Comparison of ENCODE assay signal across 1 cellular context in genomic region chr4:176882201-176882600, GRCh38.
TF ChIP-seq lines count a peak whose summit lies in the region.

No MANE protein-coding gene starts in this region.

TF ChIP-seq in HepG2, 621 proteins besides CTCF, POLR2A, EP300 and RAD21 (continued from another document):
- no peak for TF ChIP-seq ARID4A (CRISPR knock-in tag; IDR thresholded peaks at IDR 0.05; ENCODE audit: borderline replicate concordance)
- TF ChIP-seq PBX3 (CRISPR knock-in tag; IDR thresholded peaks at IDR 0.05; ENCODE audit: borderline replicate concordance): no peak
- TF ChIP-seq NAIF1 (CRISPR knock-in tag; IDR thresholded peaks at IDR 0.05; ENCODE audit: borderline replicate concordance): no peak
- TF ChIP-seq HDAC6 (IDR thresholded peaks at IDR 0.05; ENCODE audit: low read depth, low read length): no peak
- no peak for TF ChIP-seq KAT8 (CRISPR knock-in tag; IDR thresholded peaks at IDR 0.05)
- no peak for TF ChIP-seq PHF20 (CRISPR knock-in tag; IDR thresholded peaks at IDR 0.05)
- no peak for TF ChIP-seq HNF1B (CRISPR knock-in tag; IDR thresholded peaks at IDR 0.05)
- no peak for TF ChIP-seq SIN3A (IDR thresholded peaks at IDR 0.05; ENCODE audit: borderline replicate concordance, low read depth, low read length)
- no peak for TF ChIP-seq ATAD3A (CRISPR knock-in tag; IDR thresholded peaks at IDR 0.05)
- no peak for TF ChIP-seq GTF3A (CRISPR knock-in tag; conservative IDR thresholded peaks at IDR 0.05)
- TF ChIP-seq ZBTB1 (CRISPR knock-in tag; IDR thresholded peaks at IDR 0.05; ENCODE audit: borderline replicate concordance): no peak
